11 cellular contexts compared by ENCODE assay signal in genomic region chr18:43789234-43790000, GRCh38.
DNase-seq lines count a peak whose midpoint lies in the region; ATAC-seq and TF ChIP-seq lines count a peak whose summit lies in the region.
"Had no signal": no experiment of that assay in that cellular context is flagged by ENCODE, and none has a peak within 500 bp of the region (broad histone marks: within the 10 kb centered on the region; RNA-seq: fewer than 3 reads in every experiment).

No MANE protein-coding gene starts in this region.

- peak; percentile 2 for DNase-seq in AG09319 (ENCODE audit: extremely low read depth, low read depth)
- peak; percentile 41 for DNase-seq in M059J (ENCODE audit: low read depth)
- DNase-seq in cerebellum (ENCODE audit: low spot score): peak; percentile 0
- peak; percentile 35 for DNase-seq in left kidney (ENCODE audit: low read depth, low spot score)
- no peak for DNase-seq in NOMO-1 (lab: John Stamatoyannopoulos, UW; ENCODE audit: unreplicated experiment in 2 of 2)
- DNase-seq: EL; stimulated activated naive B cell treated with anti-CD40 and anti-IgM and Interleukin-4, amounts not matched to agents 10 μg/mL and 1 μg/mL and 100 μg/mL, for 72 hours had no signal

- ATAC-seq in GM18867 (IDR thresholded peaks at IDR 0.05; ENCODE audit: unreplicated experiment): no peak
- no peak for ATAC-seq in HG03571 (IDR thresholded peaks at IDR 0.05; ENCODE audit: unreplicated experiment)
- no peak for ATAC-seq in GM18873 (IDR thresholded peaks at IDR 0.05; ENCODE audit: low FRiP score, unreplicated experiment)
- ATAC-seq: activated naive CD4-positive, alpha-beta T cell treated with anti-CD3 and anti-CD28 coated beads, Interleukin-2, amount 50 U/mL, for 72 hours; stimulated activated naive B cell treated with anti-CD40 and anti-IgM and Interleukin-4, amounts not matched to agents 10 μg/mL and 1 μg/mL and 100 μg/mL, for 72 hours had no signal

- TF ChIP-seq CTCF in AG09319 (IDR thresholded peaks at IDR 0.05; ENCODE audit: low read depth, low read length): peak; percentile 65

Comparison
In these comparisons a context has a peak if more than half of its experiments do, and no peak if none do; other contexts are left out.
1. DNase-seq: peak in AG09319 (single experiment), M059J (single experiment), cerebellum (single experiment) and left kidney (single experiment); none in NOMO-1 (0 of 2).